In genomic region chr17:57902800-57903759, GRCh38 we compare ENCODE assay signal across 1 cellular context.
TF ChIP-seq lines count a peak whose summit lies in the region.

No MANE protein-coding gene starts in this region.

TF ChIP-seq in HepG2, 621 proteins besides CTCF, POLR2A, EP300 and RAD21 (continued from another document and continues in another):
- TF ChIP-seq ZNF142 (CRISPR knock-in tag; IDR thresholded peaks at IDR 0.05) (no peak), PHF20 (CRISPR knock-in tag; IDR thresholded peaks at IDR 0.05) (no peak), ZHX2 (IDR thresholded peaks at IDR 0.05; ENCODE audit: low read depth) (peak; percentile 59; the same call in 1 of the 2 replicates), ZHX2 (CRISPR knock-in tag; IDR thresholded peaks at IDR 0.05; ENCODE audit: borderline replicate concordance) (no peak), ZNF670 (CRISPR knock-in tag; IDR thresholded peaks at IDR 0.05; ENCODE audit: borderline replicate concordance) (peak; percentile 75; the same call in 1 of the 2 replicates), MAF1 (CRISPR knock-in tag; IDR thresholded peaks at IDR 0.05; ENCODE audit: borderline replicate concordance) (no peak), MAFK (conservative IDR thresholded peaks at IDR 0.05 in 1 of 2, IDR thresholded peaks at IDR 0.05 in 1 of 2; ENCODE audit: low read length in 2 of 2) (peak in 1 of 2 experiments; percentile 22; a peak in 1 of 4 replicates), CBX2 (IDR thresholded peaks at IDR 0.05; ENCODE audit: low read depth, low read length) (no peak), CBX2 (CRISPR knock-in tag; IDR thresholded peaks at IDR 0.05; ENCODE audit: low read depth) (no peak), HOXA9 (CRISPR knock-in tag; IDR thresholded peaks at IDR 0.05; ENCODE audit: borderline replicate concordance) (no peak), ZFP36L2 (CRISPR knock-in tag; IDR thresholded peaks at IDR 0.05) (no peak), TARDBP (CRISPR knock-in tag; IDR thresholded peaks at IDR 0.05) (peak; percentile 80; the same call in 1 of the 2 replicates), ZNF343 (CRISPR knock-in tag; IDR thresholded peaks at IDR 0.05) (no peak), ZNF232 (CRISPR knock-in tag; IDR thresholded peaks at IDR 0.05; ENCODE audit: borderline replicate concordance) (no peak), ZNF235 (CRISPR knock-in tag; IDR thresholded peaks at IDR 0.05; ENCODE audit: borderline replicate concordance) (no peak), ZFP1 (CRISPR knock-in tag; IDR thresholded peaks at IDR 0.05) (peak; percentile 94), HMG20A (CRISPR knock-in tag; IDR thresholded peaks at IDR 0.05; ENCODE audit: borderline replicate concordance) (peak; percentile 88), ZNF30 (CRISPR knock-in tag; IDR thresholded peaks at IDR 0.05) (no peak), RBM39 (IDR thresholded peaks at IDR 0.05; ENCODE audit: low read depth, low read length, poor library complexity, severe bottlenecking) (peak; percentile 65), YEATS2 (CRISPR knock-in tag; IDR thresholded peaks at IDR 0.05; ENCODE audit: borderline replicate concordance) (peak; percentile 79; the same call in 1 of the 2 replicates), JUNB (CRISPR knock-in tag; IDR thresholded peaks at IDR 0.05; ENCODE audit: borderline replicate concordance) (no peak), KDM4B (CRISPR knock-in tag; IDR thresholded peaks at IDR 0.05) (peak; percentile 87; the same call in 1 of the 2 replicates), KLF16 (CRISPR knock-in tag; IDR thresholded peaks at IDR 0.05) (peak in 1 of 2 experiments; percentile 95; a peak in 2 of 4 replicates), ZNF724P (CRISPR knock-in tag; IDR thresholded peaks at IDR 0.05; ENCODE audit: borderline replicate concordance) (no peak), ZFYVE20 (CRISPR knock-in tag; IDR thresholded peaks at IDR 0.05; ENCODE audit: borderline replicate concordance, low read depth) (no peak), ZNF326 (CRISPR knock-in tag; IDR thresholded peaks at IDR 0.05; ENCODE audit: borderline replicate concordance) (no peak), ZBTB3 (CRISPR knock-in tag; IDR thresholded peaks at IDR 0.05; ENCODE audit: borderline replicate concordance, low read depth) (no peak; the same call in 1 of the 2 replicates), ZNF329 (CRISPR knock-in tag; IDR thresholded peaks at IDR 0.05; ENCODE audit: low read depth) (peak; percentile 58; the same call in 1 of the 2 replicates), ZNF138 (CRISPR knock-in tag; IDR thresholded peaks at IDR 0.05; ENCODE audit: low read depth) (no peak), MAFF (IDR thresholded peaks at IDR 0.05; ENCODE audit: low read depth, low read length) (no peak)
- TF ChIP-seq, protein P1, sequence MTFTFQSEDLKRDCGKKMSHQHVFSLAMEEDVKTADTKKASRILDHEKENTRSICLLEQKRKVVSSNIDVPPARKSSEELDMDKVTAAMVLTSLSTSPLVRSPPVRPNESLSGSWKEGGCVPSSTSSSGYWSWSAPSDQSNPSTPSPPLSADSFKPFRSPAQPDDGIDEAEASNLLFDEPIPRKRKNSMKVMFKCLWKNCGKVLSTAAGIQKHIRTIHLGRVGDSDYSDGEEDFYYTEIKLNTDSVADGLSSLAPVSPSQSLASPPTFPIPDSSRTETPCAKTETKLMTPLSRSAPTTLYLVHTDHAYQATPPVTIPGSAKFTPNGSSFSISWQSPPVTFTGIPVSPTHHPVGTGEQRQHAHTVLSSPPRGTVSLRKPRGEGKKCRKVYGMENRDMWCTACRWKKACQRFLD (CRISPR knock-in tag; IDR thresholded peaks at IDR 0.05; ENCODE audit: borderline replicate concordance), result 0 out of 2 replicates have a peak, but pooled peaks have one; percentile 69
- TF ChIP-seq, protein P2, sequence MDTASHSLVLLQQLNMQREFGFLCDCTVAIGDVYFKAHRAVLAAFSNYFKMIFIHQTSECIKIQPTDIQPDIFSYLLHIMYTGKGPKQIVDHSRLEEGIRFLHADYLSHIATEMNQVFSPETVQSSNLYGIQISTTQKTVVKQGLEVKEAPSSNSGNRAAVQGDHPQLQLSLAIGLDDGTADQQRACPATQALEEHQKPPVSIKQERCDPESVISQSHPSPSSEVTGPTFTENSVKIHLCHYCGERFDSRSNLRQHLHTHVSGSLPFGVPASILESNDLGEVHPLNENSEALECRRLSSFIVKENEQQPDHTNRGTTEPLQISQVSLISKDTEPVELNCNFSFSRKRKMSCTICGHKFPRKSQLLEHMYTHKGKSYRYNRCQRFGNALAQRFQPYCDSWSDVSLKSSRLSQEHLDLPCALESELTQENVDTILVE (CRISPR knock-in tag; IDR thresholded peaks at IDR 0.05), result peak; percentile 91
- TF ChIP-seq, protein P3, sequence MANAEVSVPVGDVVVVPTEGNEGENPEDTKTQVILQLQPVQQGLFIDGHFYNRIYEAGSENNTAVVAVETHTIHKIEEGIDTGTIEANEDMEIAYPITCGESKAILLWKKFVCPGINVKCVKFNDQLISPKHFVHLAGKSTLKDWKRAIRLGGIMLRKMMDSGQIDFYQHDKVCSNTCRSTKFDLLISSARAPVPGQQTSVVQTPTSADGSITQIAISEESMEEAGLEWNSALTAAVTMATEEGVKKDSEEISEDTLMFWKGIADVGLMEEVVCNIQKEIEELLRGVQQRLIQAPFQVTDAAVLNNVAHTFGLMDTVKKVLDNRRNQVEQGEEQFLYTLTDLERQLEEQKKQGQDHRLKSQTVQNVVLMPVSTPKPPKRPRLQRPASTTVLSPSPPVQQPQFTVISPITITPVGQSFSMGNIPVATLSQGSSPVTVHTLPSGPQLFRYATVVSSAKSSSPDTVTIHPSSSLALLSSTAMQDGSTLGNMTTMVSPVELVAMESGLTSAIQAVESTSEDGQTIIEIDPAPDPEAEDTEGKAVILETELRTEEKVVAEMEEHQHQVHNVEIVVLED (CRISPR knock-in tag; IDR thresholded peaks at IDR 0.05; ENCODE audit: borderline replicate concordance), result peak; percentile 58; the same call in 1 of the 2 replicates
- TF ChIP-seq, protein P4, sequence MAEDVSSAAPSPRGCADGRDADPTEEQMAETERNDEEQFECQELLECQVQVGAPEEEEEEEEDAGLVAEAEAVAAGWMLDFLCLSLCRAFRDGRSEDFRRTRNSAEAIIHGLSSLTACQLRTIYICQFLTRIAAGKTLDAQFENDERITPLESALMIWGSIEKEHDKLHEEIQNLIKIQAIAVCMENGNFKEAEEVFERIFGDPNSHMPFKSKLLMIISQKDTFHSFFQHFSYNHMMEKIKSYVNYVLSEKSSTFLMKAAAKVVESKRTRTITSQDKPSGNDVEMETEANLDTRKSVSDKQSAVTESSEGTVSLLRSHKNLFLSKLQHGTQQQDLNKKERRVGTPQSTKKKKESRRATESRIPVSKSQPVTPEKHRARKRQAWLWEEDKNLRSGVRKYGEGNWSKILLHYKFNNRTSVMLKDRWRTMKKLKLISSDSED (CRISPR knock-in tag; IDR thresholded peaks at IDR 0.05), result no peak
- TF ChIP-seq, protein P5, sequence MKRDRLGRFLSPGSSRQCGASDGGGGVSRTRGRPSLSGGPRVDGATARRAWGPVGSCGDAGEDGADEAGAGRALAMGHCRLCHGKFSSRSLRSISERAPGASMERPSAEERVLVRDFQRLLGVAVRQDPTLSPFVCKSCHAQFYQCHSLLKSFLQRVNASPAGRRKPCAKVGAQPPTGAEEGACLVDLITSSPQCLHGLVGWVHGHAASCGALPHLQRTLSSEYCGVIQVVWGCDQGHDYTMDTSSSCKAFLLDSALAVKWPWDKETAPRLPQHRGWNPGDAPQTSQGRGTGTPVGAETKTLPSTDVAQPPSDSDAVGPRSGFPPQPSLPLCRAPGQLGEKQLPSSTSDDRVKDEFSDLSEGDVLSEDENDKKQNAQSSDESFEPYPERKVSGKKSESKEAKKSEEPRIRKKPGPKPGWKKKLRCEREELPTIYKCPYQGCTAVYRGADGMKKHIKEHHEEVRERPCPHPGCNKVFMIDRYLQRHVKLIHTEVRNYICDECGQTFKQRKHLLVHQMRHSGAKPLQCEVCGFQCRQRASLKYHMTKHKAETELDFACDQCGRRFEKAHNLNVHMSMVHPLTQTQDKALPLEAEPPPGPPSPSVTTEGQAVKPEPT (CRISPR knock-in tag; IDR thresholded peaks at IDR 0.05; ENCODE audit: low read depth), result no peak
- TF ChIP-seq, protein P6, sequence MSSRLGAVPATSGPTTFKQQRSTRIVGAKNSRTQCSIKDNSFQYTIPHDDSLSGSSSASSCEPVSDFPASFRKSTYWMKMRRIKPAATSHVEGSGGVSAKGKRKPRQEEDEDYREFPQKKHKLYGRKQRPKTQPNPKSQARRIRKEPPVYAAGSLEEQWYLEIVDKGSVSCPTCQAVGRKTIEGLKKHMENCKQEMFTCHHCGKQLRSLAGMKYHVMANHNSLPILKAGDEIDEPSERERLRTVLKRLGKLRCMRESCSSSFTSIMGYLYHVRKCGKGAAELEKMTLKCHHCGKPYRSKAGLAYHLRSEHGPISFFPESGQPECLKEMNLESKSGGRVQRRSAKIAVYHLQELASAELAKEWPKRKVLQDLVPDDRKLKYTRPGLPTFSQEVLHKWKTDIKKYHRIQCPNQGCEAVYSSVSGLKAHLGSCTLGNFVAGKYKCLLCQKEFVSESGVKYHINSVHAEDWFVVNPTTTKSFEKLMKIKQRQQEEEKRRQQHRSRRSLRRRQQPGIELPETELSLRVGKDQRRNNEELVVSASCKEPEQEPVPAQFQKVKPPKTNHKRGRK (CRISPR knock-in tag; IDR thresholded peaks at IDR 0.05), result 0 out of 2 replicates have a peak, but pooled peaks have one; percentile 5
- TF ChIP-seq, protein P7, sequence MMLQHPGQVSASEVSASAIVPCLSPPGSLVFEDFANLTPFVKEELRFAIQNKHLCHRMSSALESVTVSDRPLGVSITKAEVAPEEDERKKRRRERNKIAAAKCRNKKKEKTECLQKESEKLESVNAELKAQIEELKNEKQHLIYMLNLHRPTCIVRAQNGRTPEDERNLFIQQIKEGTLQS (CRISPR knock-in tag; IDR thresholded peaks at IDR 0.05), result peak; percentile 72
